In the genomic region with DNA sequence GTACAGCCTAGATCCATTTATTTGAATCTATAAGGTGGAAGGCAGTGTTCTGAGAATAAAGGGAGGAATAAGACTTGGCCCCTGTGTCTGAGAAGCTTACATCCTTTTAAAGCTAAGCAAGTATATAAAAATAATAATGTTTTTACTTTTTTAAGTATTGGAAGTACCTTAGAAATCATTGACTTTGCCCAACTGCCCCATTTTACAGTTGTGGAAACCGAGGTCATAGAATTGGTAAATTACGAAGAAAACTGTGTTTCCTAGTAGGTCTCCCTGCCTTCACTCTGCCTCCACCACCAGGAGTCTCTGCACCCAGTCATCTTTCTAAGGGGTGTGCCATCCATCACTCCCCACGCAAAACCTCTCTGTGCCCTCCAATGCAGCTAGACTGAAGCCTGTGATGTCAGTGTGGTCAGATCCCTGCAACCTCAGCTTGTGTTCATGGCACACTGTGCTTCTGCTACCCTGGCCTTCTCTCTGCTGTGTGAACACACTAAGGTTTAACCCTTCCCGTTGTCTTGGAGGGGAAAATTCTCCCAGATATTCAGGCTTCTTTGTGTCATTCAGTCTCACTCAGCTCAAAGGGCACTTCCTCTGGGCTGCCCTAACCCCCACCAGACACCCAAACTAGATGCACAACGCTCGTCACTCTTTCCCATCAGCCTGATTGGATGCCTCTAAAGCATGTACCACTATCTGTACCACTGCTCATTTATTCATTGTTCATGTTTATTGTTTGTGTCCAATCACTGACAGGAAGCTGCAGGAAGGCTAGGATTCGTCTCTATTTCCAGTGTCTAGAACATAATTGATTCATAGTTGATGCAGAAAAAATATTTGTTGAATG, we compare ENCODE assay signal across 1 cellular context.
TF ChIP-seq lines count a peak whose summit lies in the region.

No MANE protein-coding gene starts in this region.

TF ChIP-seq in HCT116, 20 proteins besides CTCF, POLR2A, EP300 and RAD21 (continued from another document):
- TF ChIP-seq, protein P1, sequence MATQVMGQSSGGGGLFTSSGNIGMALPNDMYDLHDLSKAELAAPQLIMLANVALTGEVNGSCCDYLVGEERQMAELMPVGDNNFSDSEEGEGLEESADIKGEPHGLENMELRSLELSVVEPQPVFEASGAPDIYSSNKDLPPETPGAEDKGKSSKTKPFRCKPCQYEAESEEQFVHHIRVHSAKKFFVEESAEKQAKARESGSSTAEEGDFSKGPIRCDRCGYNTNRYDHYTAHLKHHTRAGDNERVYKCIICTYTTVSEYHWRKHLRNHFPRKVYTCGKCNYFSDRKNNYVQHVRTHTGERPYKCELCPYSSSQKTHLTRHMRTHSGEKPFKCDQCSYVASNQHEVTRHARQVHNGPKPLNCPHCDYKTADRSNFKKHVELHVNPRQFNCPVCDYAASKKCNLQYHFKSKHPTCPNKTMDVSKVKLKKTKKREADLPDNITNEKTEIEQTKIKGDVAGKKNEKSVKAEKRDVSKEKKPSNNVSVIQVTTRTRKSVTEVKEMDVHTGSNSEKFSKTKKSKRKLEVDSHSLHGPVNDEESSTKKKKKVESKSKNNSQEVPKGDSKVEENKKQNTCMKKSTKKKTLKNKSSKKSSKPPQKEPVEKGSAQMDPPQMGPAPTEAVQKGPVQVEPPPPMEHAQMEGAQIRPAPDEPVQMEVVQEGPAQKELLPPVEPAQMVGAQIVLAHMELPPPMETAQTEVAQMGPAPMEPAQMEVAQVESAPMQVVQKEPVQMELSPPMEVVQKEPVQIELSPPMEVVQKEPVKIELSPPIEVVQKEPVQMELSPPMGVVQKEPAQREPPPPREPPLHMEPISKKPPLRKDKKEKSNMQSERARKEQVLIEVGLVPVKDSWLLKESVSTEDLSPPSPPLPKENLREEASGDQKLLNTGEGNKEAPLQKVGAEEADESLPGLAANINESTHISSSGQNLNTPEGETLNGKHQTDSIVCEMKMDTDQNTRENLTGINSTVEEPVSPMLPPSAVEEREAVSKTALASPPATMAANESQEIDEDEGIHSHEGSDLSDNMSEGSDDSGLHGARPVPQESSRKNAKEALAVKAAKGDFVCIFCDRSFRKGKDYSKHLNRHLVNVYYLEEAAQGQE (IDR thresholded peaks at IDR 0.05; ENCODE audit: low read depth), result no peak
- TF ChIP-seq CEBPB (IDR thresholded peaks at IDR 0.05; ENCODE audit: low read depth) (no peak), YY1 (IDR thresholded peaks at IDR 0.05; ENCODE audit: extremely low read depth, insufficient replicate concordance, low read depth, low read length) (no peak), SRF (IDR thresholded peaks at IDR 0.05; ENCODE audit: low read depth) (no peak), EZH2 (IDR thresholded peaks at IDR 0.05) (no peak), ZFX (IDR thresholded peaks at IDR 0.05) (no peak)
